ENCODE assay signal across 1 cellular context in genomic region chr4:159232465-159233106, GRCh38.
TF ChIP-seq lines count a peak whose summit lies in the region.

No MANE protein-coding gene starts in this region.

TF ChIP-seq in H1, 55 proteins besides CTCF, POLR2A, EP300 and RAD21 (continued from another document):
- TF ChIP-seq CHD7 (IDR thresholded peaks at IDR 0.05; ENCODE audit: insufficient replicate concordance, low read length) (peak; percentile 90), YY1 (IDR thresholded peaks at IDR 0.05; ENCODE audit: low read depth, low read length) (no peak), RFX5 (IDR thresholded peaks at IDR 0.05; ENCODE audit: borderline replicate concordance, low read depth, low read length) (no peak), FOSL1 (IDR thresholded peaks at IDR 0.05; ENCODE audit: insufficient read depth, low read depth, low read length) (no peak), SIN3A (conservative IDR thresholded peaks at IDR 0.05 in 1 of 2, IDR thresholded peaks at IDR 0.05 in 1 of 2; ENCODE audit: low read depth in 1 of 2, low read length in 2 of 2) (no peak)
